2 cellular contexts compared by ENCODE assay signal in the genomic region with DNA sequence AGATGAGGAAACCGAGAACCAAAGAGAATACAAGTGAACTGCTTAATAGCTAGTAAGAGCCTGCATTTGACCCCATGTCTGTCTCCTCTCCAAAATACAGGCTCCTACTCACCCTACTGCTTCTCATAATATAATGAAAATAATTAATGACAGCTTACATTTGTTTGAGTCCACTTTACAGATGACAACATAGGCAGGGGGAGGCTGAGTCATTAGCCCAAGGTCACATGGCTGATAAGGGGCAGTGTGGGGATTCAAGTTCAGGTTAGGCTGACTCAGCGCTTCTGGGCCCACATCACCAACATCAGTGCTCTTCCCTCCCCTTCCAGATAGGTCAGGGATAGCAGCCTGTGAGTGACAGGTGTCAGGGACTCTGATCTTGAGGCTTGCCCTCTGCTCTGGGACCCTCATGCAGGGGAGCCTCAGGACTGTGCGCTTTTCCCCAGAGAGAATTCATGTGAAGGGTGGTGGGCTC.
TF ChIP-seq lines count a peak whose summit lies in the region.

No MANE protein-coding gene starts in this region.

TF ChIP-seq in HEK293T, 16 proteins besides CTCF, POLR2A, EP300 and RAD21:
- TF ChIP-seq, protein P1, sequence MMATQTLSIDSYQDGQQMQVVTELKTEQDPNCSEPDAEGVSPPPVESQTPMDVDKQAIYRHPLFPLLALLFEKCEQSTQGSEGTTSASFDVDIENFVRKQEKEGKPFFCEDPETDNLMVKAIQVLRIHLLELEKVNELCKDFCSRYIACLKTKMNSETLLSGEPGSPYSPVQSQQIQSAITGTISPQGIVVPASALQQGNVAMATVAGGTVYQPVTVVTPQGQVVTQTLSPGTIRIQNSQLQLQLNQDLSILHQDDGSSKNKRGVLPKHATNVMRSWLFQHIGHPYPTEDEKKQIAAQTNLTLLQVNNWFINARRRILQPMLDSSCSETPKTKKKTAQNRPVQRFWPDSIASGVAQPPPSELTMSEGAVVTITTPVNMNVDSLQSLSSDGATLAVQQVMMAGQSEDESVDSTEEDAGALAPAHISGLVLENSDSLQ (IDR thresholded peaks at IDR 0.05), result peak; percentile 11; the same call in 1 of the 2 replicates
- no peak for TF ChIP-seq SUZ12 (IDR thresholded peaks at IDR 0.05)

TF ChIP-seq in HepG2, 621 proteins besides CTCF, POLR2A, EP300 and RAD21:
- TF ChIP-seq, protein P2, sequence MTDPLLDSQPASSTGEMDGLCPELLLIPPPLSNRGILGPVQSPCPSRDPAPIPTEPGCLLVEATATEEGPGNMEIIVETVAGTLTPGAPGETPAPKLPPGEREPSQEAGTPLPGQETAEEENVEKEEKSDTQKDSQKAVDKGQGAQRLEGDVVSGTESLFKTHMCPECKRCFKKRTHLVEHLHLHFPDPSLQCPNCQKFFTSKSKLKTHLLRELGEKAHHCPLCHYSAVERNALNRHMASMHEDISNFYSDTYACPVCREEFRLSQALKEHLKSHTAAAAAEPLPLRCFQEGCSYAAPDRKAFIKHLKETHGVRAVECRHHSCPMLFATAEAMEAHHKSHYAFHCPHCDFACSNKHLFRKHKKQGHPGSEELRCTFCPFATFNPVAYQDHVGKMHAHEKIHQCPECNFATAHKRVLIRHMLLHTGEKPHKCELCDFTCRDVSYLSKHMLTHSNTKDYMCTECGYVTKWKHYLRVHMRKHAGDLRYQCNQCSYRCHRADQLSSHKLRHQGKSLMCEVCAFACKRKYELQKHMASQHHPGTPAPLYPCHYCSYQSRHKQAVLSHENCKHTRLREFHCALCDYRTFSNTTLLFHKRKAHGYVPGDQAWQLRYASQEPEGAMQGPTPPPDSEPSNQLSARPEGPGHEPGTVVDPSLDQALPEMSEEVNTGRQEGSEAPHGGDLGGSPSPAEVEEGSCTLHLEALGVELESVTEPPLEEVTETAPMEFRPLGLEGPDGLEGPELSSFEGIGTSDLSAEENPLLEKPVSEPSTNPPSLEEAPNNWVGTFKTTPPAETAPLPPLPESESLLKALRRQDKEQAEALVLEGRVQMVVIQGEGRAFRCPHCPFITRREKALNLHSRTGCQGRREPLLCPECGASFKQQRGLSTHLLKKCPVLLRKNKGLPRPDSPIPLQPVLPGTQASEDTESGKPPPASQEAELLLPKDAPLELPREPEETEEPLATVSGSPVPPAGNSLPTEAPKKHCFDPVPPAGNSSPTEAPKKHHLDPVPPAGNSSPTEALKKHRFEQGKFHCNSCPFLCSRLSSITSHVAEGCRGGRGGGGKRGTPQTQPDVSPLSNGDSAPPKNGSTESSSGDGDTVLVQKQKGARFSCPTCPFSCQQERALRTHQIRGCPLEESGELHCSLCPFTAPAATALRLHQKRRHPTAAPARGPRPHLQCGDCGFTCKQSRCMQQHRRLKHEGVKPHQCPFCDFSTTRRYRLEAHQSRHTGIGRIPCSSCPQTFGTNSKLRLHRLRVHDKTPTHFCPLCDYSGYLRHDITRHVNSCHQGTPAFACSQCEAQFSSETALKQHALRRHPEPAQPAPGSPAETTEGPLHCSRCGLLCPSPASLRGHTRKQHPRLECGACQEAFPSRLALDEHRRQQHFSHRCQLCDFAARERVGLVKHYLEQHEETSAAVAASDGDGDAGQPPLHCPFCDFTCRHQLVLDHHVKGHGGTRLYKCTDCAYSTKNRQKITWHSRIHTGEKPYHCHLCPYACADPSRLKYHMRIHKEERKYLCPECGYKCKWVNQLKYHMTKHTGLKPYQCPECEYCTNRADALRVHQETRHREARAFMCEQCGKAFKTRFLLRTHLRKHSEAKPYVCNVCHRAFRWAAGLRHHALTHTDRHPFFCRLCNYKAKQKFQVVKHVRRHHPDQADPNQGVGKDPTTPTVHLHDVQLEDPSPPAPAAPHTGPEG (CRISPR knock-in tag; IDR thresholded peaks at IDR 0.05), result no peak
- TF ChIP-seq SCMH1 (CRISPR knock-in tag; IDR thresholded peaks at IDR 0.05; ENCODE audit: borderline replicate concordance), result no peak
- TF ChIP-seq NBN (conservative IDR thresholded peaks at IDR 0.05), result no peak
- TF ChIP-seq, protein P3, sequence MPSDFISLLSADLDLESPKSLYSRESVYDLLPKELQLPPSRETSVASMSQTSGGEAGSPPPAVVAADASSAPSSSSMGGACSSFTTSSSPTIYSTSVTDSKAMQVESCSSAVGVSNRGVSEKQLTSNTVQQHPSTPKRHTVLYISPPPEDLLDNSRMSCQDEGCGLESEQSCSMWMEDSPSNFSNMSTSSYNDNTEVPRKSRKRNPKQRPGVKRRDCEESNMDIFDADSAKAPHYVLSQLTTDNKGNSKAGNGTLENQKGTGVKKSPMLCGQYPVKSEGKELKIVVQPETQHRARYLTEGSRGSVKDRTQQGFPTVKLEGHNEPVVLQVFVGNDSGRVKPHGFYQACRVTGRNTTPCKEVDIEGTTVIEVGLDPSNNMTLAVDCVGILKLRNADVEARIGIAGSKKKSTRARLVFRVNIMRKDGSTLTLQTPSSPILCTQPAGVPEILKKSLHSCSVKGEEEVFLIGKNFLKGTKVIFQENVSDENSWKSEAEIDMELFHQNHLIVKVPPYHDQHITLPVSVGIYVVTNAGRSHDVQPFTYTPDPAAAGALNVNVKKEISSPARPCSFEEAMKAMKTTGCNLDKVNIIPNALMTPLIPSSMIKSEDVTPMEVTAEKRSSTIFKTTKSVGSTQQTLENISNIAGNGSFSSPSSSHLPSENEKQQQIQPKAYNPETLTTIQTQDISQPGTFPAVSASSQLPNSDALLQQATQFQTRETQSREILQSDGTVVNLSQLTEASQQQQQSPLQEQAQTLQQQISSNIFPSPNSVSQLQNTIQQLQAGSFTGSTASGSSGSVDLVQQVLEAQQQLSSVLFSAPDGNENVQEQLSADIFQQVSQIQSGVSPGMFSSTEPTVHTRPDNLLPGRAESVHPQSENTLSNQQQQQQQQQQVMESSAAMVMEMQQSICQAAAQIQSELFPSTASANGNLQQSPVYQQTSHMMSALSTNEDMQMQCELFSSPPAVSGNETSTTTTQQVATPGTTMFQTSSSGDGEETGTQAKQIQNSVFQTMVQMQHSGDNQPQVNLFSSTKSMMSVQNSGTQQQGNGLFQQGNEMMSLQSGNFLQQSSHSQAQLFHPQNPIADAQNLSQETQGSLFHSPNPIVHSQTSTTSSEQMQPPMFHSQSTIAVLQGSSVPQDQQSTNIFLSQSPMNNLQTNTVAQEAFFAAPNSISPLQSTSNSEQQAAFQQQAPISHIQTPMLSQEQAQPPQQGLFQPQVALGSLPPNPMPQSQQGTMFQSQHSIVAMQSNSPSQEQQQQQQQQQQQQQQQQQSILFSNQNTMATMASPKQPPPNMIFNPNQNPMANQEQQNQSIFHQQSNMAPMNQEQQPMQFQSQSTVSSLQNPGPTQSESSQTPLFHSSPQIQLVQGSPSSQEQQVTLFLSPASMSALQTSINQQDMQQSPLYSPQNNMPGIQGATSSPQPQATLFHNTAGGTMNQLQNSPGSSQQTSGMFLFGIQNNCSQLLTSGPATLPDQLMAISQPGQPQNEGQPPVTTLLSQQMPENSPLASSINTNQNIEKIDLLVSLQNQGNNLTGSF (CRISPR knock-in tag; IDR thresholded peaks at IDR 0.05), result no peak
- peak; percentile 55 for TF ChIP-seq ZNF629 (CRISPR knock-in tag; conservative IDR thresholded peaks at IDR 0.05)
- TF ChIP-seq NFE2L2 (IDR thresholded peaks at IDR 0.05; ENCODE audit: low read length), result 0 out of 2 replicates have a peak, but pooled peaks have one; percentile 12
- TF ChIP-seq, protein P4, sequence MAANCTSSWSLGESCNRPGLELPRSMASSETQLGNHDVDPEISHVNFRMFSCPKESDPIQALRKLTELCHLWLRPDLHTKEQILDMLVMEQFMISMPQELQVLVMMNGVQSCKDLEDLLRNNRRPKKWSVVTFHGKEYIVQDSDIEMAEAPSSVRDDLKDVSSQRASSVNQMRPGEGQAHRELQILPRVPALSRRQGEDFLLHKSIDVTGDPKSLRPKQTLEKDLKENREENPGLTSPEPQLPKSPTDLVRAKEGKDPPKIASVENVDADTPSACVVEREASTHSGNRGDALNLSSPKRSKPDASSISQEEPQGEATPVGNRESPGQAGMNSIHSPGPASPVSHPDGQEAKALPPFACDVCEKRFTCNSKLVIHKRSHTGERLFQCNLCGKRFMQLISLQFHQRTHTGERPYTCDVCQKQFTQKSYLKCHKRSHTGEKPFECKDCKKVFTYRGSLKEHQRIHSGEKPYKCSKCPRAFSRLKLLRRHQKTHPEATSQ (CRISPR knock-in tag; IDR thresholded peaks at IDR 0.05; ENCODE audit: borderline replicate concordance), result no peak
- peak; percentile 26; the same call in 1 of the 2 replicates for TF ChIP-seq RXRA (CRISPR knock-in tag; IDR thresholded peaks at IDR 0.05)
- peak; percentile 81 for TF ChIP-seq FOSL2 (CRISPR knock-in tag; IDR thresholded peaks at IDR 0.05)
- peak; percentile 97 for TF ChIP-seq MAFF (IDR thresholded peaks at IDR 0.05; ENCODE audit: low read depth, low read length)
- peak; percentile 52; the same call in 1 of the 2 replicates for TF ChIP-seq RARA (CRISPR knock-in tag; IDR thresholded peaks at IDR 0.05)
- peak; percentile 96 to 98 for TF ChIP-seq MAFK (conservative IDR thresholded peaks at IDR 0.05 in 1 of 2, IDR thresholded peaks at IDR 0.05 in 1 of 2; ENCODE audit: low read length in 2 of 2)
